1 cellular context compared by ENCODE assay signal in genomic region chr4:74453037-74453635, GRCh38.
TF ChIP-seq lines count a peak whose summit lies in the region.

No MANE protein-coding gene starts in this region.

TF ChIP-seq in K562, 482 proteins besides CTCF, POLR2A, EP300 and RAD21 (continued from another document):
- TF ChIP-seq ETV6 (IDR thresholded peaks at IDR 0.05; ENCODE audit: borderline replicate concordance in 1 of 2, low read depth in 2 of 2, low read length in 1 of 2) (no peak), ETV6 (CRISPR knock-in tag; IDR thresholded peaks at IDR 0.05; ENCODE audit: borderline replicate concordance) (no peak), ZBTB17 (CRISPR knock-in tag; IDR thresholded peaks at IDR 0.05) (no peak), ZBTB12 (CRISPR knock-in tag; IDR thresholded peaks at IDR 0.05) (no peak), ZNF174 (CRISPR knock-in tag; IDR thresholded peaks at IDR 0.05) (no peak), ZNF668 (CRISPR knock-in tag; IDR thresholded peaks at IDR 0.05) (no peak), JUND (IDR thresholded peaks at IDR 0.05; ENCODE audit: borderline replicate concordance, low read depth, low read length) (peak; percentile 64; the same call in 1 of the 2 replicates), JUND (tag; IDR thresholded peaks at IDR 0.05; ENCODE audit: borderline replicate concordance, low read depth, low read length) (peak; percentile 59; the same call in 2 of the 3 replicates), CEBPB (tag; IDR thresholded peaks at IDR 0.05) (no peak), NBN (IDR thresholded peaks at IDR 0.05; ENCODE audit: low read depth) (peak; percentile 42; the same call in 1 of the 2 replicates), HDAC6 (IDR thresholded peaks at IDR 0.05; ENCODE audit: low read depth, low read length) (no peak), KLF13 (tag; IDR thresholded peaks at IDR 0.05; ENCODE audit: borderline replicate concordance, low read depth) (no peak), MYBL2 (IDR thresholded peaks at IDR 0.05; ENCODE audit: low read depth) (no peak), MYBL2 (CRISPR knock-in tag; IDR thresholded peaks at IDR 0.05; ENCODE audit: borderline replicate concordance) (no peak), ZBTB33 (CRISPR knock-in tag; IDR thresholded peaks at IDR 0.05) (no peak), THRB (CRISPR knock-in tag; conservative IDR thresholded peaks at IDR 0.05) (no peak), OTX1 (CRISPR knock-in tag; IDR thresholded peaks at IDR 0.05) (0 out of 2 replicates have a peak, but pooled peaks have one; percentile 43), SAP30 (IDR thresholded peaks at IDR 0.05; ENCODE audit: borderline replicate concordance, insufficient read depth, low read depth, low read length, poor library complexity, severe bottlenecking) (no peak), MTA1 (IDR thresholded peaks at IDR 0.05; ENCODE audit: borderline replicate concordance) (0 out of 2 replicates have a peak, but pooled peaks have one; percentile 42), NRF1 (conservative IDR thresholded peaks at IDR 0.05 in 1 of 2, IDR thresholded peaks at IDR 0.05 in 1 of 2) (no peak), ZFP30 (CRISPR knock-in tag; IDR thresholded peaks at IDR 0.05; ENCODE audit: borderline replicate concordance) (no peak), ZNF512 (tag; IDR thresholded peaks at IDR 0.05) (peak; percentile 55), ZNF395 (CRISPR knock-in tag; IDR thresholded peaks at IDR 0.05) (no peak; the same call in 1 of the 2 replicates), ZNF12 (CRISPR knock-in tag; IDR thresholded peaks at IDR 0.05) (no peak), POLR3G (IDR thresholded peaks at IDR 0.05; ENCODE audit: extremely low read depth, insufficient read length, insufficient replicate concordance) (no peak), ZNF311 (CRISPR knock-in tag; IDR thresholded peaks at IDR 0.05) (no peak), TFAP4 (CRISPR knock-in tag; IDR thresholded peaks at IDR 0.05; ENCODE audit: borderline replicate concordance) (no peak), ARID3A (IDR thresholded peaks at IDR 0.05; ENCODE audit: borderline replicate concordance, low read depth, low read length) (peak; percentile 87; the same call in 1 of the 2 replicates), ZNF436 (CRISPR knock-in tag; IDR thresholded peaks at IDR 0.05) (no peak), ASH1L (IDR thresholded peaks at IDR 0.05; ENCODE audit: borderline replicate concordance, low read depth, partially characterized antibody) (peak; percentile 34), MYC (IDR thresholded peaks at IDR 0.05; ENCODE audit: low read depth, low read length) (peak; percentile 36; the same call in 1 of the 2 replicates), MYC (CRISPR knock-in tag; IDR thresholded peaks at IDR 0.05; ENCODE audit: borderline replicate concordance, low read depth) (no peak), GATAD2A (IDR thresholded peaks at IDR 0.05) (no peak), RB1 (IDR thresholded peaks at IDR 0.05; ENCODE audit: low read depth) (no peak), ZC3H8 (IDR thresholded peaks at IDR 0.05) (no peak), DDX20 (tag; IDR thresholded peaks at IDR 0.05; ENCODE audit: low read depth) (no peak), MEIS2 (IDR thresholded peaks at IDR 0.05; ENCODE audit: partially characterized antibody) (peak; percentile 72), POLR2G (IDR thresholded peaks at IDR 0.05; ENCODE audit: low read depth, low read length) (no peak), RNF2 (IDR thresholded peaks at IDR 0.05) (no peak), ZBTB43 (CRISPR knock-in tag; IDR thresholded peaks at IDR 0.05) (no peak), CEBPZ (IDR thresholded peaks at IDR 0.05; ENCODE audit: borderline replicate concordance, low read depth, low read length) (no peak), ZNF444 (CRISPR knock-in tag; IDR thresholded peaks at IDR 0.05) (no peak), ZNF347 (CRISPR knock-in tag; IDR thresholded peaks at IDR 0.05; ENCODE audit: low read depth) (no peak), DIDO1 (tag; IDR thresholded peaks at IDR 0.05; ENCODE audit: low read depth) (no peak), NR3C1 (CRISPR knock-in tag; IDR thresholded peaks at IDR 0.05) (no peak), SP1 (CRISPR knock-in tag; IDR thresholded peaks at IDR 0.05) (no peak), CXXC5 (CRISPR knock-in tag; IDR thresholded peaks at IDR 0.05) (peak; percentile 25; the same call in 1 of the 2 replicates), THRAP3 (IDR thresholded peaks at IDR 0.05; ENCODE audit: borderline replicate concordance) (no peak), GABPB1 (CRISPR knock-in tag; IDR thresholded peaks at IDR 0.05) (no peak)
